Comparison of ENCODE assay signal across 8 cellular contexts in the genomic region with DNA sequence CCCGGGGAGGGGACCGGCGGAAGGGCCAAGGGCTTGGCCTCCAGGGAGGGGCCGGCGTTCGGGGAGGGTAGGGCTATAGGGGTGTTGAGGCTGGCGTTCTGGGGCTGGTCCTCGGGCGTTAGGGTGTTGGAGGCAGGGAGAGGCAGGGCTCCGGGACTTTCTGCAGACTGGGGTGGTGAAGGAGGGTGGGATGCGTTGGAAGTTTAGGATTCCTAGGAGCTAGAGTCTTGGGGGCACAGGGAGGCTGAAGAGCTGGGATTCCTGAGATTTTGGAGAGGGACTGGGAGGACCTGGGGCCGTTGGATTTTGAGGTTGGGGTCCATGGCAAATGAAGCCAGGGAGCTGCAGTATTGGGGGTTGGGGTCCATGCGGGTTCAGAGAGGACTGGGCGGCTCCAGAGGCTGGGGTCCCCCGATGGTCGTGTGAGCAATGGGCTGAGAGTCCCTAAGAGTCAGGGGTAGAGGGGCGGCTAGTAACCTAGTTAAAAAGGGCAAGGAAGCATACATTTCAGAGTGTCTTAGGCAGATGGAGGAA. TPM values are rescaled to one million over a fixed set of nuclear protein-coding genes. Genes with fewer than 3 reads are reported as not detected.
DNase-seq lines count a peak whose midpoint lies in the region; ATAC-seq and TF ChIP-seq lines count a peak whose summit lies in the region.

No MANE protein-coding gene starts in this region.

- peak overlapping the region; percentile 95 for H3K9ac ChIP-seq in iPS-20b (ENCODE audit: low read depth, low read length)

- TF ChIP-seq POLR2A in suprapubic skin (IDR thresholded peaks at IDR 0.05), result no peak

- H3K9me3 ChIP-seq in iPS-20b (ENCODE audit: insufficient read depth, low read depth, low read length), result no peaks in the 10 kb centered on the region
- no peaks in the 10 kb centered on the region for H3K9me3 ChIP-seq in suprapubic skin

- H3K27ac ChIP-seq in iPS-20b (ENCODE audit: low read length) (no peak overlapping the region), suprapubic skin (peak overlapping the region; percentile 84)

- peaks cover 46% of the 10 kb centered on the region for H3K36me3 ChIP-seq in iPS-20b (ENCODE audit: insufficient read depth, low read depth, low read length)
- peaks cover 33% of the 10 kb centered on the region for H3K36me3 ChIP-seq in suprapubic skin

- H3K27me3 ChIP-seq in iPS-20b (ENCODE audit: insufficient read depth, low read length), result no peaks in the 10 kb centered on the region
- H3K27me3 ChIP-seq in suprapubic skin, result no peaks in the 10 kb centered on the region

- no peak for ATAC-seq in GM18511 (IDR thresholded peaks at IDR 0.05; ENCODE audit: unreplicated experiment)

- H3K4me1 ChIP-seq in iPS-20b (ENCODE audit: insufficient read depth, low read length), result no peaks in the 10 kb centered on the region
- H3K4me1 ChIP-seq in suprapubic skin, result peaks cover 19% of the 10 kb centered on the region

- H3K4me3 ChIP-seq in AG09309 (ENCODE audit: control insufficient read depth, low read depth, low read length) (peak overlapping the region; percentile 82), HFF-Myc (replicated peaks; ENCODE audit: low read depth, low read length) (peak overlapping the region; percentile 91), iPS-20b (ENCODE audit: low read length) (peak overlapping the region; percentile 93), suprapubic skin (peak overlapping the region; percentile 97)

- TF ChIP-seq CTCF in AG09309 (IDR thresholded peaks at IDR 0.05; ENCODE audit: control insufficient read depth, insufficient read depth, low read depth, low read length, missing control alignments) (no peak), HFF-Myc (IDR thresholded peaks at IDR 0.05; ENCODE audit: low read depth, low read length, missing control alignments) (no peak), suprapubic skin (IDR thresholded peaks at IDR 0.05) (no peak)

- DNase-seq in AG09309 (ENCODE audit: low read depth), result no peak
- no peak for DNase-seq in HFF-Myc (ENCODE audit: extremely low read depth, low read depth)
- peak; percentile 18 for DNase-seq in activated T-helper 1 cell treated with Interleukin-2 at 50 U/mL for 16 hours (ENCODE audit: low read depth)
- no peak for DNase-seq in suprapubic skin (ENCODE audit: low spot score in 2 of 2)
- DNase-seq in AG20443 (ENCODE audit: low spot score), result no peak
- no peak for DNase-seq in GM19240 (ENCODE audit: insufficient read length, low spot score)

- no peak for TF ChIP-seq EP300 in suprapubic skin (IDR thresholded peaks at IDR 0.05)

- 2% methylated on average over 17 of the region's 17 CpGs for WGBS in suprapubic skin

RNA-seq across cellular contexts. Expression of a gene that starts 0.7 kb away (rescaled TPM):
- 10 to 100 TPM; 26.4 to 65.3 (median 35.1) TPM for total RNA-seq in suprapubic skin

RNA-seq across cellular contexts. Expression of a gene that starts 19.7 kb away (rescaled TPM):
- total RNA-seq in suprapubic skin, result 1 to 10 TPM in 1 of 4 donors, under 1 TPM in 1, not detected in 2; 0.47 to 2.0 TPM

RNA-seq across cellular contexts. Expression of a gene that starts 23.1 kb away (rescaled TPM):
- 10 to 100 TPM; 26.0 to 42.8 (median 32.7) TPM for total RNA-seq in suprapubic skin

RNA-seq across cellular contexts. Expression of a gene that starts 26.4 kb away (rescaled TPM):
- 100 to 1,000 TPM in 1 of 4 donors, 10 to 100 TPM in 3; 66.7 to 108 (median 81.5) TPM for total RNA-seq in suprapubic skin

RNA-seq across cellular contexts. Expression of a gene that starts 33.4 kb away (rescaled TPM):
- total RNA-seq in suprapubic skin, result 10 to 100 TPM in 2 of 4 donors, 1 to 10 TPM in 2; 1.3 to 17.9 (median 9.9) TPM
